Comparison of ENCODE assay signal across 8 cellular contexts in genomic region chr12:132178801-132179401, GRCh38.
A peak's percentile ranks its signal among the peaks of the same experiment; 100 is the strongest.
DNase-seq lines count a peak whose midpoint lies in the region; ATAC-seq lines count a peak whose summit lies in the region.

No MANE protein-coding gene starts in this region.

- peaks cover 43% of the 10 kb centered on the region for H3K4me1 Mint-ChIP-seq in activated naive CD4-positive, alpha-beta T cell treated with anti-CD3 and anti-CD28 coated beads, Interleukin-2, amount 50 U/mL, for 24 hours

- no peaks in the 10 kb centered on the region for H3K27me3 Mint-ChIP-seq in activated naive CD4-positive, alpha-beta T cell treated with anti-CD3 and anti-CD28 coated beads, Interleukin-2, amount 50 U/mL, for 24 hours

- H3K27ac Mint-ChIP-seq in activated naive CD4-positive, alpha-beta T cell treated with anti-CD3 and anti-CD28 coated beads, Interleukin-2, amount 50 U/mL, for 24 hours, result peak overlapping the region; percentile 15

- peak; percentile 40 to 41 for DNase-seq in SHP77 (lab: John Stamatoyannopoulos, UW)
- DNase-seq in SHP77 treated with DMSO at 0.1 percent for 48 hours (lab: John Stamatoyannopoulos, UW), result no peak
- peak; percentile 33 for DNase-seq in NCI-H748 treated with DMSO at 0.1 percent for 48 hours (lab: John Stamatoyannopoulos, UW)
- DNase-seq in stimulated activated CD4-positive, alpha-beta T cell treated with anti-CD3 and anti-CD28 coated beads, Interleukin-4, amount 100 ng/mL, for 4 hours, result peak; percentile 34 to 47
- no peak for DNase-seq in GF-D8 (lab: John Stamatoyannopoulos, UW)

- H3K36me3 Mint-ChIP-seq in activated naive CD4-positive, alpha-beta T cell treated with anti-CD3 and anti-CD28 coated beads, Interleukin-2, amount 50 U/mL, for 24 hours, result no peaks in the 10 kb centered on the region

- peak overlapping the region; percentile 91 for H3K4me3 Mint-ChIP-seq in activated naive CD4-positive, alpha-beta T cell treated with anti-CD3 and anti-CD28 coated beads, Interleukin-2, amount 50 U/mL, for 24 hours

- no peak for ATAC-seq in GM21528 (IDR thresholded peaks at IDR 0.05; ENCODE audit: low FRiP score, unreplicated experiment)
- ATAC-seq in HG03457 (IDR thresholded peaks at IDR 0.05; ENCODE audit: unreplicated experiment), result no peak

- no peaks in the 10 kb centered on the region for H3K9me3 Mint-ChIP-seq in activated naive CD4-positive, alpha-beta T cell treated with anti-CD3 and anti-CD28 coated beads, Interleukin-2, amount 50 U/mL, for 24 hours

Comparison
In these comparisons a context has a peak if more than half of its experiments do, and no peak if none do; other contexts are left out.
1. DNase-seq: peak in SHP77 (2 of 2), NCI-H748 treated with DMSO at 0.1 percent for 48 hours (single experiment) and stimulated activated CD4-positive, alpha-beta T cell treated with anti-CD3 and anti-CD28 coated beads, Interleukin-4, amount 100 ng/mL, for 4 hours (2 of 2); none in SHP77 treated with DMSO at 0.1 percent for 48 hours (single experiment) and GF-D8 (single experiment).